Comparison of ENCODE assay signal across 1 cellular context in genomic region chr9:30718483-30718882, GRCh38.
TF ChIP-seq lines count a peak whose summit lies in the region.

No MANE protein-coding gene starts in this region.

TF ChIP-seq in SK-N-SH, 30 proteins besides CTCF, POLR2A, EP300 and RAD21 (continued from another document):
- TF ChIP-seq, protein P1, sequence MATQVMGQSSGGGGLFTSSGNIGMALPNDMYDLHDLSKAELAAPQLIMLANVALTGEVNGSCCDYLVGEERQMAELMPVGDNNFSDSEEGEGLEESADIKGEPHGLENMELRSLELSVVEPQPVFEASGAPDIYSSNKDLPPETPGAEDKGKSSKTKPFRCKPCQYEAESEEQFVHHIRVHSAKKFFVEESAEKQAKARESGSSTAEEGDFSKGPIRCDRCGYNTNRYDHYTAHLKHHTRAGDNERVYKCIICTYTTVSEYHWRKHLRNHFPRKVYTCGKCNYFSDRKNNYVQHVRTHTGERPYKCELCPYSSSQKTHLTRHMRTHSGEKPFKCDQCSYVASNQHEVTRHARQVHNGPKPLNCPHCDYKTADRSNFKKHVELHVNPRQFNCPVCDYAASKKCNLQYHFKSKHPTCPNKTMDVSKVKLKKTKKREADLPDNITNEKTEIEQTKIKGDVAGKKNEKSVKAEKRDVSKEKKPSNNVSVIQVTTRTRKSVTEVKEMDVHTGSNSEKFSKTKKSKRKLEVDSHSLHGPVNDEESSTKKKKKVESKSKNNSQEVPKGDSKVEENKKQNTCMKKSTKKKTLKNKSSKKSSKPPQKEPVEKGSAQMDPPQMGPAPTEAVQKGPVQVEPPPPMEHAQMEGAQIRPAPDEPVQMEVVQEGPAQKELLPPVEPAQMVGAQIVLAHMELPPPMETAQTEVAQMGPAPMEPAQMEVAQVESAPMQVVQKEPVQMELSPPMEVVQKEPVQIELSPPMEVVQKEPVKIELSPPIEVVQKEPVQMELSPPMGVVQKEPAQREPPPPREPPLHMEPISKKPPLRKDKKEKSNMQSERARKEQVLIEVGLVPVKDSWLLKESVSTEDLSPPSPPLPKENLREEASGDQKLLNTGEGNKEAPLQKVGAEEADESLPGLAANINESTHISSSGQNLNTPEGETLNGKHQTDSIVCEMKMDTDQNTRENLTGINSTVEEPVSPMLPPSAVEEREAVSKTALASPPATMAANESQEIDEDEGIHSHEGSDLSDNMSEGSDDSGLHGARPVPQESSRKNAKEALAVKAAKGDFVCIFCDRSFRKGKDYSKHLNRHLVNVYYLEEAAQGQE (IDR thresholded peaks at IDR 0.05; ENCODE audit: low read depth, low read length): no peak
- TF ChIP-seq EZH2phosphoT487 (IDR thresholded peaks at IDR 0.05; ENCODE audit: borderline replicate concordance, low read depth) (no peak), FOXJ3 (CRISPR knock-in tag; IDR thresholded peaks at IDR 0.05) (no peak), JUND (IDR thresholded peaks at IDR 0.05) (peak; percentile 65), FOXM1 (IDR thresholded peaks at IDR 0.05; ENCODE audit: low read depth) (no peak), RFX5 (IDR thresholded peaks at IDR 0.05; ENCODE audit: low read length) (no peak), GATA2 (CRISPR knock-in tag; IDR thresholded peaks at IDR 0.05) (no peak), NRF1 (IDR thresholded peaks at IDR 0.05; ENCODE audit: low read depth, low read length) (no peak), TAF1 (IDR thresholded peaks at IDR 0.05; ENCODE audit: borderline replicate concordance, low read depth, low read length) (no peak), GABPA (IDR thresholded peaks at IDR 0.05; ENCODE audit: low read depth) (no peak), ELF1 (IDR thresholded peaks at IDR 0.05) (no peak), RXRA (IDR thresholded peaks at IDR 0.05; ENCODE audit: borderline replicate concordance, low read depth) (no peak), YY1 (IDR thresholded peaks at IDR 0.05; ENCODE audit: low read depth) (no peak), POLR2AphosphoS5 (IDR thresholded peaks at IDR 0.05; ENCODE audit: low read depth, low read length) (no peak), RCOR1 (IDR thresholded peaks at IDR 0.05; ENCODE audit: low read length) (no peak), IRF3 (IDR thresholded peaks at IDR 0.05; ENCODE audit: low read depth, low read length) (no peak), MEF2A (IDR thresholded peaks at IDR 0.05; ENCODE audit: borderline replicate concordance, low read depth) (0 out of 2 replicates have a peak, but pooled peaks have one; percentile 13), MXI1 (IDR thresholded peaks at IDR 0.05; ENCODE audit: low read depth, low read length) (no peak)
- TF ChIP-seq, protein P2, sequence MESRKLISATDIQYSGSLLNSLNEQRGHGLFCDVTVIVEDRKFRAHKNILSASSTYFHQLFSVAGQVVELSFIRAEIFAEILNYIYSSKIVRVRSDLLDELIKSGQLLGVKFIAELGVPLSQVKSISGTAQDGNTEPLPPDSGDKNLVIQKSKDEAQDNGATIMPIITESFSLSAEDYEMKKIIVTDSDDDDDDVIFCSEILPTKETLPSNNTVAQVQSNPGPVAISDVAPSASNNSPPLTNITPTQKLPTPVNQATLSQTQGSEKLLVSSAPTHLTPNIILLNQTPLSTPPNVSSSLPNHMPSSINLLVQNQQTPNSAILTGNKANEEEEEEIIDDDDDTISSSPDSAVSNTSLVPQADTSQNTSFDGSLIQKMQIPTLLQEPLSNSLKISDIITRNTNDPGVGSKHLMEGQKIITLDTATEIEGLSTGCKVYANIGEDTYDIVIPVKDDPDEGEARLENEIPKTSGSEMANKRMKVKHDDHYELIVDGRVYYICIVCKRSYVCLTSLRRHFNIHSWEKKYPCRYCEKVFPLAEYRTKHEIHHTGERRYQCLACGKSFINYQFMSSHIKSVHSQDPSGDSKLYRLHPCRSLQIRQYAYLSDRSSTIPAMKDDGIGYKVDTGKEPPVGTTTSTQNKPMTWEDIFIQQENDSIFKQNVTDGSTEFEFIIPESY (IDR thresholded peaks at IDR 0.05; ENCODE audit: borderline replicate concordance, low read depth): no peak
